1 cellular context compared by ENCODE assay signal in genomic region chr4:704971-705277, GRCh38.
TF ChIP-seq lines count a peak whose summit lies in the region.

No MANE protein-coding gene starts in this region.

TF ChIP-seq in GM23338, 12 proteins besides CTCF, POLR2A, EP300 and RAD21 (continued from another document):
- TF ChIP-seq ZNF462 (CRISPR knock-in tag; IDR thresholded peaks at IDR 0.05) (no peak), ZNF331 (CRISPR knock-in tag; IDR thresholded peaks at IDR 0.05; ENCODE audit: low read depth) (no peak), STAT1 (IDR thresholded peaks at IDR 0.05; ENCODE audit: unreplicated experiment) (no peak), CREB1 (CRISPR knock-in tag; IDR thresholded peaks at IDR 0.05; ENCODE audit: low read depth) (no peak), EZH2 (IDR thresholded peaks at IDR 0.05; ENCODE audit: low read depth, unreplicated experiment) (no peak), ZNF114 (CRISPR knock-in tag; IDR thresholded peaks at IDR 0.05) (no peak), NANOG (IDR thresholded peaks at IDR 0.05; ENCODE audit: borderline replicate concordance) (no peak), POLR2AphosphoS5 (IDR thresholded peaks at IDR 0.05; ENCODE audit: low read depth) (no peak), EZH2phosphoT487 (IDR thresholded peaks at IDR 0.05; ENCODE audit: unreplicated experiment) (no peak)
